ENCODE assay signal across 9 cellular contexts in genomic region chr7:92448185-92448747, GRCh38. TPM values are rescaled to one million over a fixed set of nuclear protein-coding genes. Genes with fewer than 3 reads are reported as not detected.
DNase-seq lines count a peak whose midpoint lies in the region; ATAC-seq lines count a peak whose summit lies in the region.
"Had no signal": no experiment of that assay in that cellular context is flagged by ENCODE, and none has a peak within 500 bp of the region (broad histone marks: within the 10 kb centered on the region; RNA-seq: fewer than 3 reads in every experiment).

No MANE protein-coding gene starts in this region.

- H3K4me3 ChIP-seq in effector memory CD4-positive, alpha-beta T cell (ENCODE audit: insufficient read depth, low read depth, low read length, poor library complexity, severe bottlenecking) = peak overlapping the region; percentile 96
- H3K4me3 ChIP-seq in mesendoderm (ENCODE audit: low read length) = peak overlapping the region; percentile 96

- H2BK5ac ChIP-seq in mesendoderm (ENCODE audit: low read length) = no peak overlapping the region

- no peak overlapping the region for H4K5ac ChIP-seq in mesendoderm (ENCODE audit: low read length)

- peak overlapping the region; percentile 98 for H3K9ac ChIP-seq in mesendoderm (ENCODE audit: low read length)

- peak overlapping the region; percentile 91 for H3K27ac ChIP-seq in effector memory CD4-positive, alpha-beta T cell (ENCODE audit: insufficient read depth, low read length, poor library complexity, severe bottlenecking)
- no peak overlapping the region for H3K27ac ChIP-seq in mesendoderm (ENCODE audit: low read depth, low read length)

- H3K4me1 ChIP-seq in effector memory CD4-positive, alpha-beta T cell (ENCODE audit: control insufficient read depth, insufficient read depth, low read length, poor library complexity, severe bottlenecking) = peaks cover 7% of the 10 kb centered on the region
- no peaks in the 10 kb centered on the region for H3K4me1 ChIP-seq in mesendoderm (ENCODE audit: control insufficient read depth, low read depth, low read length)

- no peak overlapping the region for H2BK15ac ChIP-seq in mesendoderm (replicated peaks; ENCODE audit: low read depth)

- no peak overlapping the region for H3K4ac ChIP-seq in mesendoderm (ENCODE audit: low read depth, low read length)

- H3K27me3 ChIP-seq in effector memory CD4-positive, alpha-beta T cell (replicated peaks; ENCODE audit: control insufficient read depth, insufficient read depth, low read length, poor library complexity, severe bottlenecking) = no peaks in the 10 kb centered on the region
- no peaks in the 10 kb centered on the region for H3K27me3 ChIP-seq in mesendoderm (ENCODE audit: insufficient read depth, low read length, poor library complexity)

- H3K18ac ChIP-seq in mesendoderm (ENCODE audit: low read length) = no peak overlapping the region

- H4K8ac ChIP-seq in mesendoderm (ENCODE audit: low read depth, low read length) = peak overlapping the region; percentile 59

- peak overlapping the region; percentile 47 for H3K56ac ChIP-seq in mesendoderm (ENCODE audit: low read length)

- WGBS in mesendoderm (ENCODE audit: extremely low coverage, insufficient coverage, low lambda C conversion rate) = no CpG with 5 or more reads among the region's 11 CpGs

- no peak overlapping the region for H2BK120ac ChIP-seq in mesendoderm (ENCODE audit: low read depth, low read length)

- peaks cover 9% of the 10 kb centered on the region for H3K79me1 ChIP-seq in mesendoderm (ENCODE audit: low read length)

- H2AK5ac ChIP-seq in mesendoderm (ENCODE audit: low read length) = no peak overlapping the region

- H3K79me2 ChIP-seq in mesendoderm (ENCODE audit: control insufficient read depth, insufficient read depth, low read length) = peaks cover 4% of the 10 kb centered on the region

- H3K9me3 ChIP-seq in effector memory CD4-positive, alpha-beta T cell (ENCODE audit: control insufficient read depth, low read length) = no peaks in the 10 kb centered on the region

- no peak overlapping the region for H3K23ac ChIP-seq in mesendoderm (ENCODE audit: low read length)

- H3K36me3 ChIP-seq in effector memory CD4-positive, alpha-beta T cell (ENCODE audit: control insufficient read depth, insufficient read depth, low read length) = no peaks in the 10 kb centered on the region
- peaks cover 4% of the 10 kb centered on the region for H3K36me3 ChIP-seq in mesendoderm (ENCODE audit: control insufficient read depth, insufficient read depth, low read length)

- peak; percentile 43 for DNase-seq in AG20443 (ENCODE audit: low spot score)
- peak; percentile 1 for DNase-seq in NCI-H510A (lab: John Stamatoyannopoulos, UW)
- peak; percentile 53 to 58 for DNase-seq in activated CD4-positive, alpha-beta T cell treated with anti-CD3 and anti-CD28 coated beads, Interleukin-2, amount 50 U/mL, for 4 hours
- peak; percentile 22 to 53 (median 44) for DNase-seq in effector memory CD4-positive, alpha-beta T cell
- peak; percentile 57 for DNase-seq in mesendoderm
- DNase-seq in stimulated activated CD8-positive, alpha-beta memory T cell treated with anti-CD3 and anti-CD28 coated beads, Interleukin-4, amount 100 ng/mL, for 48 hours = peak; percentile 60

- ATAC-seq in GM18520 (IDR thresholded peaks at IDR 0.05; ENCODE audit: unreplicated experiment) (peak; percentile 28), HG03095 (IDR thresholded peaks at IDR 0.05; ENCODE audit: unreplicated experiment) (peak; percentile 41)

- peak overlapping the region; percentile 92 for H3K4me2 ChIP-seq in mesendoderm (ENCODE audit: low read length)

RNA-seq across cellular contexts. Expression of gene GATAD1, which starts 1.0 kb away (rescaled TPM):
- polyA plus RNA-seq in mesendoderm (2013, experiment 1 of 2) = 26.9 TPM
- 27.0 TPM for polyA plus RNA-seq in mesendoderm (2013, experiment 2 of 2)

RNA-seq across cellular contexts. Expression of gene ERVW-1, which starts 29.5 kb away (rescaled TPM):
- polyA plus RNA-seq in mesendoderm (2013, experiment 1 of 2) = 1.00 TPM
- polyA plus RNA-seq in mesendoderm (2013, experiment 2 of 2) = 1.0 TPM
- polyA plus RNA-seq: adipose tissue had no signal

Comparison
In these comparisons a context has a peak if more than half of its experiments do, and no peak if none do; other contexts are left out.
1. DNase-seq: peak in every context shown above with its lines; median percentile 60 in stimulated activated CD8-positive, alpha-beta memory T cell treated with anti-CD3 and anti-CD28 coated beads, Interleukin-4, amount 100 ng/mL, for 48 hours; 57 in mesendoderm; 56 in activated CD4-positive, alpha-beta T cell treated with anti-CD3 and anti-CD28 coated beads, Interleukin-2, amount 50 U/mL, for 4 hours; 44 in effector memory CD4-positive, alpha-beta T cell; 43 in AG20443; 1 in NCI-H510A.